17 cellular contexts compared by ENCODE assay signal in the genomic region with DNA sequence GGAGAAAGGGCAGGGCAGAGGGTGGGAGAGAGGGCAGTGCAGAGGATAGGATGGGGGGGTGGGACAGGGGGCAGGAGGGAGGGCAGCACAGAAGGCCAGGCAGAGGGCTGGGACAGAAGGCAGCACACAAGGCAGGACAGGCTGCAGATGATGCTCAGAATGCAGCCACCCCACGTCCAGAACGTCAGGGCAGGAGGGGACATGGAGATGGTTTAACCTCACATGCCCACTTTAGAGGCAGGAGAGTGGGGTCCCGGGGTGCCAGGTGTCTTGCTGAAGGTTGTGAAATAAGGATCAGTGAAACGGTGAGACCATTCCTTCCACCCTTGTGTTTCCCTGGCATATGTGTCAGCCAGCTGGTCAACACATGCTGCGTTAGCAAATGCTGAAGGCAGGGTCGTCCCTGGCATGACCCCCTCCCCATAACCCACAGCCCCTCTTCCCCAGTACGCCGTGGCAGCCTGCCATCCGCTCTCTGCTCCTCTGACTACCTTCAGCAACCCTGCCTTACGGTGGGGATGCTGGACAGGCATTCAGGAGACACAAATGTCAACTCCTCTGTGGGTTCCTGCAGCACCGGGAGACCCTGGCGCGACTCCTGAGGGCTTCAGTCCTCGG.
DNase-seq lines count a peak whose midpoint lies in the region; ATAC-seq, FAIRE-seq and TF ChIP-seq lines count a peak whose summit lies in the region.
"Had no signal": no experiment of that assay in that cellular context is flagged by ENCODE, and none has a peak within 500 bp of the region (broad histone marks: within the 10 kb centered on the region; RNA-seq: fewer than 3 reads in every experiment).

No MANE protein-coding gene starts in this region.

- H3K4me1 ChIP-seq in kidney (ENCODE audit: control insufficient read depth in 1 of 2, insufficient read depth in 1 of 2, low read depth in 1 of 2, low read length in 2 of 2) (no peaks in the 10 kb centered on the region), neuronal stem cell (ENCODE audit: control insufficient read depth in 2 of 2, insufficient read depth in 1 of 2, low read depth in 1 of 2, low read length in 2 of 2) (peaks cover 0 to 9% of the 10 kb centered on the region in 2 donors)
- H3K4me1 ChIP-seq: A549, BE2C, HAP-1 had no signal

- no peak overlapping the region for H3K27ac ChIP-seq in coronary artery
- no peak overlapping the region for H3K27ac ChIP-seq in kidney (ENCODE audit: low read depth in 2 of 2, low read length in 2 of 2)
- no peak overlapping the region for H3K27ac ChIP-seq in neuronal stem cell (replicated peaks; ENCODE audit: low read length)
- H3K27ac ChIP-seq: A549 had no signal

- peak overlapping the region; percentile 44 for H3K18ac ChIP-seq in neuronal stem cell (ENCODE audit: low read length)

- DNase-seq in CD14-positive monocyte (ENCODE audit: low spot score): peak; percentile 23
- DNase-seq in coronary artery (ENCODE audit: low spot score): peak; percentile 50
- DNase-seq in kidney: peak; percentile 35
- DNase-seq in neuronal stem cell (ENCODE audit: low spot score): no peak
- no peak for DNase-seq in SKM-1 treated with dmso at 0.1 percent for 144 hours (lab: John Stamatoyannopoulos, UW; ENCODE audit: unreplicated experiment)
- DNase-seq in activated T-cell treated with anti-CD3 and anti-CD28 coated beads for 4 hours: no peak
- DNase-seq in NCI-H748 (lab: John Stamatoyannopoulos, UW; ENCODE audit: unreplicated experiment): no peak
- DNase-seq: BE2C; Calu3; CD4-positive, CD25-positive, alpha-beta regulatory T cell; DMS 273 treated with DMSO at 0.1 percent for 48 hours had no signal

- H3K9me3 Mint-ChIP-seq in CD14-positive monocyte: peaks cover 14 to 30% (median 21%) of the 10 kb centered on the region in 7 donors

- H3K27ac Mint-ChIP-seq in CD14-positive monocyte: peak overlapping the region in 1 of 7 donors; percentile 15
- H3K27ac Mint-ChIP-seq: CD4-positive, CD25-positive, alpha-beta regulatory T cell; GM23338 had no signal

- H2BK120ac ChIP-seq in neuronal stem cell (ENCODE audit: low read depth, low read length): no peak overlapping the region

- peak overlapping the region; percentile 48 for H3K23ac ChIP-seq in neuronal stem cell (ENCODE audit: low read depth, low read length, poor library complexity)

- no peak overlapping the region for H3K4me2 ChIP-seq in neuronal stem cell (ENCODE audit: insufficient read depth, low read length, poor library complexity, severe bottlenecking)
- H3K4me2 ChIP-seq: A549, GM23338 had no signal

- no peaks in the 10 kb centered on the region for H3K79me1 ChIP-seq in neuronal stem cell (ENCODE audit: low read depth, low read length)

- no peak overlapping the region for H2AK5ac ChIP-seq in neuronal stem cell (ENCODE audit: low read depth, low read length)

- ATAC-seq in HG03025 (IDR thresholded peaks at IDR 0.05; ENCODE audit: low FRiP score, unreplicated experiment): no peak
- ATAC-seq: A549, GM23338, K562 had no signal

- H3K4me3 Mint-ChIP-seq in CD14-positive monocyte: no peak overlapping the region
- H3K4me3 Mint-ChIP-seq: CD4-positive, CD25-positive, alpha-beta regulatory T cell; GM23338 had no signal

- H3K36me3 Mint-ChIP-seq in CD14-positive monocyte: no peaks in the 10 kb centered on the region
- H3K36me3 Mint-ChIP-seq: CD4-positive, CD25-positive, alpha-beta regulatory T cell had no signal

- H2AFZ ChIP-seq in neuronal stem cell (ENCODE audit: low read length): no peak overlapping the region
- H2AFZ ChIP-seq: GM23338 had no signal

- H3K9me3 ChIP-seq in kidney (ENCODE audit: control insufficient read depth in 1 of 2, low read length in 2 of 2) (peaks cover 0 to 2% of the 10 kb centered on the region in 2 donors), neuronal stem cell (replicated peaks in 1 of 2; ENCODE audit: control insufficient read depth in 2 of 2, insufficient read depth in 1 of 2, low read depth in 1 of 2, low read length in 2 of 2) (peaks cover 2 to 3% of the 10 kb centered on the region in 2 donors)
- H3K9me3 ChIP-seq: BE2C, HAP-1 had no signal

- H3K4me1 Mint-ChIP-seq in CD14-positive monocyte: no peaks in the 10 kb centered on the region
- H3K4me1 Mint-ChIP-seq: GM23338 had no signal

- no peak overlapping the region for H3K4me3 ChIP-seq in coronary artery
- H3K4me3 ChIP-seq in kidney (ENCODE audit: low read length in 2 of 2): no peak overlapping the region
- no peak overlapping the region for H3K4me3 ChIP-seq in neuronal stem cell (ENCODE audit: low read length in 2 of 2)
- H3K4me3 ChIP-seq: A549, GM23338, HAP-1, K562 had no signal

- no peak overlapping the region for H4K8ac ChIP-seq in neuronal stem cell (ENCODE audit: low read depth, low read length)

- no peak for FAIRE-seq in kidney (lab: Jason Lieb, UNC)
- FAIRE-seq: A549, GM18507, K562 had no signal

- intact Hi-C loops in CD14-positive monocyte (cut with micrococcal nuclease): no loop called here
- intact Hi-C loops in kidney (cut with DNase I): no loop called here

- no peak overlapping the region for H2BK5ac ChIP-seq in neuronal stem cell (ENCODE audit: low read length)

- TF ChIP-seq CTCF in CD14-positive monocyte (IDR thresholded peaks at IDR 0.05): no peak
- TF ChIP-seq CTCF in coronary artery (IDR thresholded peaks at IDR 0.05): no peak
- no peak for TF ChIP-seq CTCF in kidney (IDR thresholded peaks at IDR 0.05; ENCODE audit: borderline replicate concordance, extremely low read depth, insufficient read depth)

- H4K91ac ChIP-seq in neuronal stem cell (ENCODE audit: low read depth, low read length, poor library complexity): no peak overlapping the region

- H3K36me3 ChIP-seq in kidney (ENCODE audit: control insufficient read depth in 1 of 2, insufficient read depth in 2 of 2, low read length in 2 of 2): no peaks in the 10 kb centered on the region
- no peaks in the 10 kb centered on the region for H3K36me3 ChIP-seq in neuronal stem cell (replicated peaks in 1 of 2; ENCODE audit: control insufficient read depth in 2 of 2, insufficient read depth in 2 of 2, low read length in 2 of 2)
- H3K36me3 ChIP-seq: BE2C, HAP-1 had no signal

- H3K9ac ChIP-seq in kidney (ENCODE audit: low read length in 2 of 2) (no peak overlapping the region), neuronal stem cell (ENCODE audit: low read depth, low read length, poor library complexity) (no peak overlapping the region)

- no peak overlapping the region for H3K4ac ChIP-seq in neuronal stem cell (ENCODE audit: low read length)

- no peak overlapping the region for H2BK12ac ChIP-seq in neuronal stem cell (ENCODE audit: low read length)

- peak overlapping the region; percentile 31 for H3K14ac ChIP-seq in neuronal stem cell (ENCODE audit: low read length)

- no CpG with 5 or more reads among the region's 14 CpGs for WGBS in neuronal stem cell (ENCODE audit: extremely low coverage in 2 of 2, insufficient read length in 2 of 2, insufficient replicate concordance in 1 of 2), 2 donors

- H2BK15ac ChIP-seq in neuronal stem cell (ENCODE audit: low read length): no peak overlapping the region

- H3K27me3 ChIP-seq in neuronal stem cell (ENCODE audit: control insufficient read depth in 3 of 3, insufficient read depth in 3 of 3, low read depth in 1 of 3, low read length in 3 of 3): peaks cover 0 to 4% (median 0%) of the 10 kb centered on the region in 3 experiments
- H3K27me3 ChIP-seq: BE2C had no signal

- H3K27me3 Mint-ChIP-seq in CD14-positive monocyte (ENCODE audit: low read depth in 3 of 3): peaks cover 2 to 8% (median 3%) of the 10 kb centered on the region in 3 donors
- H3K27me3 Mint-ChIP-seq: CD4-positive, CD25-positive, alpha-beta regulatory T cell had no signal

Comparison
In these comparisons a context has a peak if more than half of its experiments do, and no peak if none do; other contexts are left out.
1. DNase-seq: peak in CD14-positive monocyte (single experiment), coronary artery (single experiment) and kidney (single experiment); none in neuronal stem cell (single experiment), SKM-1 treated with dmso at 0.1 percent for 144 hours (single experiment), activated T-cell treated with anti-CD3 and anti-CD28 coated beads for 4 hours (single experiment) and NCI-H748 (single experiment).